Comparison of ENCODE assay signal across 24 cellular contexts in genomic region chr1:59265622-59266021, GRCh38. TPM values are rescaled to one million over a fixed set of nuclear protein-coding genes. Genes with fewer than 3 reads are reported as not detected.
A peak's percentile ranks its signal among the peaks of the same experiment; 100 is the strongest.
DNase-seq lines count a peak whose midpoint lies in the region; ATAC-seq and TF ChIP-seq lines count a peak whose summit lies in the region.
"Had no signal": no experiment of that assay in that cellular context is flagged by ENCODE, and none has a peak within 500 bp of the region (broad histone marks: within the 10 kb centered on the region; RNA-seq: fewer than 3 reads in every experiment).

No MANE protein-coding gene starts in this region.

- H3K4me2 ChIP-seq in BLaER1, result peak overlapping the region; percentile 80
- peak overlapping the region; percentile 76 for H3K4me2 ChIP-seq in DOHH2 (ENCODE audit: low read length)
- no peak overlapping the region for H3K4me2 ChIP-seq in OCI-LY1 (ENCODE audit: low read length)
- H3K4me2 ChIP-seq: A549, PC-9 had no signal

- H3K9me3 ChIP-seq in BLaER1 (0 out of 2 replicates have a peak, but pooled peaks cover 3% of the 10 kb centered on the region), DOHH2 (ENCODE audit: control insufficient read depth, insufficient read depth, low read length) (no peaks in the 10 kb centered on the region), OCI-LY1 (ENCODE audit: low read length) (no peaks in the 10 kb centered on the region)
- H3K9me3 ChIP-seq: A549, MG63, SJSA1 had no signal

- H3F3A ChIP-seq in DOHH2 (ENCODE audit: control insufficient read depth, insufficient read depth) (peaks cover 7% of the 10 kb centered on the region), OCI-LY1 (ENCODE audit: insufficient read depth, low read length) (no peaks in the 10 kb centered on the region)

- peaks cover 34% of the 10 kb centered on the region for H3K4me1 ChIP-seq in BLaER1
- H3K4me1 ChIP-seq in DOHH2 (ENCODE audit: control insufficient read depth, low read length), result peaks cover 29% of the 10 kb centered on the region
- H3K4me1 ChIP-seq in OCI-LY1 (ENCODE audit: insufficient read depth, low read length, severe bottlenecking), result peaks cover 18% of the 10 kb centered on the region
- H3K4me1 ChIP-seq: A549, SJSA1 had no signal

- DNase-seq in dermis blood vessel endothelial cell, result peak; percentile 64
- DNase-seq in T-helper 1 cell, result no peak
- DNase-seq in dedifferentiated amniotic fluid mesenchymal stem cell (ENCODE audit: extremely low spot score), result no peak
- DNase-seq: AML-193; CD8-positive, alpha-beta memory T cell; DMS 273 treated with DMSO at 0.1 percent for 48 hours; DMS79 treated with DMSO at 0.1 percent for 48 hours; GM23248; H9; MG63; NCI-H1105 treated with DMSO at 0.1 percent for 48 hours; NCI-H146; NCI-H2029; NCI-H2227 treated with DMSO at 0.1 percent for 48 hours; NCI-H510A treated with DMSO at 0.1 percent for 48 hours; PC-9; Right ventricle myocardium superior had no signal

- H3K27me3 ChIP-seq in BLaER1 (no peaks in the 10 kb centered on the region), DOHH2 (ENCODE audit: control insufficient read depth, low read length) (no peaks in the 10 kb centered on the region), OCI-LY1 (ENCODE audit: insufficient read depth, low read length) (no peaks in the 10 kb centered on the region)
- H3K27me3 ChIP-seq: MG63, SJSA1 had no signal

- TF ChIP-seq CTCF in DOHH2 (IDR thresholded peaks at IDR 0.05; ENCODE audit: low read depth, low read length, poor library complexity, severe bottlenecking) (no peak), OCI-LY1 (IDR thresholded peaks at IDR 0.05; ENCODE audit: low read length) (no peak)

- H3K4me3 ChIP-seq in BLaER1 (no peak overlapping the region), DOHH2 (ENCODE audit: low read length) (peak overlapping the region; percentile 59), OCI-LY1 (ENCODE audit: low read depth, low read length, poor library complexity, severe bottlenecking) (no peak overlapping the region)
- H3K4me3 ChIP-seq: A549, GM23248, MG63, PC-9, SJSA1 had no signal

- H4K20me1 ChIP-seq in BLaER1 (no peaks in the 10 kb centered on the region), DOHH2 (ENCODE audit: control insufficient read depth, insufficient read depth, low read depth, low read length) (no peaks in the 10 kb centered on the region), OCI-LY1 (ENCODE audit: insufficient read depth, low read length) (no peaks in the 10 kb centered on the region)

- no peak for ATAC-seq in GM21576 (IDR thresholded peaks at IDR 0.05; ENCODE audit: unreplicated experiment)
- ATAC-seq: A549 had no signal

- no peaks in the 10 kb centered on the region for H3K36me3 ChIP-seq in BLaER1
- no peaks in the 10 kb centered on the region for H3K36me3 ChIP-seq in DOHH2 (ENCODE audit: control insufficient read depth, low read length)
- H3K36me3 ChIP-seq in OCI-LY1 (ENCODE audit: insufficient read depth, low read length), result no peaks in the 10 kb centered on the region
- H3K36me3 ChIP-seq: MG63, SJSA1 had no signal

- H3K9ac ChIP-seq in BLaER1, result no peak overlapping the region
- H3K9ac ChIP-seq in OCI-LY1 (ENCODE audit: low read length), result no peak overlapping the region
- H3K9ac ChIP-seq: GM23248 had no signal

- peak overlapping the region; percentile 62; the same call in 1 of the 2 replicates for H3K27ac ChIP-seq in BLaER1
- peak overlapping the region; percentile 90 for H3K27ac ChIP-seq in DOHH2 (ENCODE audit: low read depth, low read length)
- peak overlapping the region; percentile 71 for H3K27ac ChIP-seq in OCI-LY1 (ENCODE audit: low read depth, low read length, poor library complexity, severe bottlenecking)
- H3K27ac ChIP-seq: A549, C4-2B, GM23248, PC-9, SJSA1 had no signal

- no peak overlapping the region for H2AFZ ChIP-seq in OCI-LY1 (ENCODE audit: low read length)
- H2AFZ ChIP-seq: GM23248, PC-9 had no signal

- H3K9me2 ChIP-seq in DOHH2 (replicated peaks; ENCODE audit: control insufficient read depth, low read length) (no peaks in the 10 kb centered on the region), OCI-LY1 (ENCODE audit: low read depth, low read length) (no peaks in the 10 kb centered on the region)

- H3K79me2 ChIP-seq in DOHH2 (ENCODE audit: control insufficient read depth, low read length), result no peaks in the 10 kb centered on the region
- no peaks in the 10 kb centered on the region for H3K79me2 ChIP-seq in OCI-LY1 (ENCODE audit: insufficient read depth, low read length)

RNA-seq across cellular contexts. Expression of gene FGGY, which starts 31.3 kb away (rescaled TPM):
- total RNA-seq in dermis blood vessel endothelial cell, result 6.5 and 7.3 TPM in 2 replicates
